8 cellular contexts compared by ENCODE assay signal in the genomic region with DNA sequence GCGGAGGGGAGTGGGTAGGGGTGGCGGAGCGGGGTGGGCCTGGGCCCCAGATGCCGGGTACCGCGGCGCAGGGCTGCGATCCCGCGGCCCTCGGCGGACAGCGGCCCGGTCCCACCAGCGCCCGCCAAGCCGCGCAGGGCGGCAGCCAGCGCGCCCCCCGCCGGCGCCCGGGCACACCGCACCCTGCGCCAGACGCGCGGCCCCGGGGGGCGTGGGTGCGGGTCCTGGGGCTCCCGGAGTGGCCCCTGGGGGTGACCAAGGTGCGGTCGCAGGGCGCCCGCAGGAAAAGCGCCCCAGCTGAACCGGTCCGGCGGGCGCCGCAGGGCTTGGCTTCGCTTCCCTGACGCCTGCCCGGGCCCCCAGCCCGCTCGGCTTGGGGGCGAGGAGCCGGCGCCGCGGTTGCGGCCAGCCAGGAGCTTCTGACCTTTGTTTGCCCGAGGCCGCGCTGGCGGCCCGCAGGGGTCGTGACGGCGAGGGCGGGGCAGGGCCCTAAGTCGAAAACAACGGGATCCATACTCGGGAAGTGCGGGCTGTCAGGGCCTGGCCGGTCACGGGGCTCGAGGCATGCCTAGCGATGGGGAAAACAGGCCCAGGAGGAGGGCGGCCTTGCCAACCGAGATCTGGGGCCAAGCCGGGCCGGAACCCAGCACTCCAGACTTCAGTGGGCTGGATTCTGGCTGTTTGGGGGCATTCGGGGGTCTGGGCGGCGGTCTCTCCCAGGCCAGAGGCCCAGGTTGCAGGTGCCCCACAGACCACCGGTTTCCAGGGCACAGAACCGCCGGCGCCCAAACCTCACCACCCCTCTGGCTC. TPM values are rescaled to one million over a fixed set of nuclear protein-coding genes. Genes with fewer than 3 reads are reported as not detected.
A peak's percentile ranks its signal among the peaks of the same experiment; 100 is the strongest.
DNase-seq lines count a peak whose midpoint lies in the region; TF ChIP-seq lines count a peak whose summit lies in the region.

No MANE protein-coding gene starts in this region.

- H3K4me1 ChIP-seq in ES-I3 (ENCODE audit: insufficient read depth, low read length) (peaks cover 4% of the 10 kb centered on the region; the same call in 1 of the 2 replicates), liver (ENCODE audit: control insufficient read depth in 4 of 4, insufficient read depth in 4 of 4, low read length in 3 of 4) (peaks cover 4 to 23% (median 17%) of the 10 kb centered on the region in 4 donors), thyroid gland (peaks cover 12 to 28% of the 10 kb centered on the region in 2 donors)

- TF ChIP-seq CTCF in GM20000 (IDR thresholded peaks at IDR 0.05; ENCODE audit: extremely low read depth, missing control alignments) (peak; percentile 63), cardiac fibroblast (IDR thresholded peaks at IDR 0.05; ENCODE audit: low read depth, low read length) (no peak), liver (IDR thresholded peaks at IDR 0.05; ENCODE audit: low read depth, low read length, missing input control) (peak; percentile 25), thyroid gland (IDR thresholded peaks at IDR 0.05) (peak in 3 of 6 experiments; percentile 45 to 49 (median 45))

- H3K27me3 ChIP-seq in liver (ENCODE audit: control insufficient read depth in 4 of 4, insufficient read depth in 4 of 4, low read length in 3 of 4) (peaks cover 0 to 2% (median 0%) of the 10 kb centered on the region in 4 donors), thyroid gland (no peaks in the 10 kb centered on the region)

- 14% methylated on average over 83 of the region's 83 CpGs for WGBS in liver
- 53 to 87% methylated on average over 8 to 14 of the region's 83 CpGs for WGBS in thyroid gland, 2 donors

- H3K9ac ChIP-seq in ES-I3 (ENCODE audit: low read depth, low read length) (peak overlapping the region; percentile 57), liver (ENCODE audit: low read depth in 1 of 2, low read length in 2 of 2) (peak overlapping the region in 1 of 2 donors; percentile 43)

- H3K27ac ChIP-seq in liver (ENCODE audit: low read depth in 1 of 2, low read length in 2 of 2) (no peak overlapping the region), thyroid gland (peak overlapping the region in 2 of 3 donors; percentile 24 to 49)

- H3K4me3 ChIP-seq in cardiac fibroblast (replicated peaks in 1 of 2; ENCODE audit: low read depth in 2 of 2, low read length in 2 of 2) (peak overlapping the region; percentile 42 to 52), liver (ENCODE audit: low read depth in 1 of 3, low read length in 3 of 3) (peak overlapping the region in 1 of 3 donors; percentile 92), thyroid gland (replicated peaks in 1 of 3) (peak overlapping the region in 1 of 3 donors; percentile 67)

- intact Hi-C loops in thyroid gland (cut with DNase I) = loop anchor here (5.0 kb wide), 1 partner anchor 69 kb away; a partner anchor contains a TSS

- no peaks in the 10 kb centered on the region for H3K9me3 ChIP-seq in ES-I3 (ENCODE audit: control insufficient read depth, insufficient read depth, low read length)
- no peaks in the 10 kb centered on the region for H3K9me3 ChIP-seq in liver (ENCODE audit: control insufficient read depth in 4 of 4, low read length in 3 of 4)
- no peaks in the 10 kb centered on the region for H3K9me3 ChIP-seq in thyroid gland

- no peak for TF ChIP-seq POLR2A in thyroid gland (IDR thresholded peaks at IDR 0.05)

- TF ChIP-seq RAD21 in liver (IDR thresholded peaks at IDR 0.05) = no peak

- no peak for DNase-seq in GM20000 (ENCODE audit: low spot score)
- DNase-seq in HuH-7 (ENCODE audit: low spot score) = peak; percentile 72
- no peak for DNase-seq in cardiac fibroblast (ENCODE audit: low read depth in 2 of 2)
- DNase-seq in thyroid gland = peak; percentile 42 to 54
- DNase-seq in T-helper 1 cell = no peak
- no peak for DNase-seq in SKM-1 (lab: John Stamatoyannopoulos, UW; ENCODE audit: unreplicated experiment)

- H3K36me3 ChIP-seq in ES-I3 (ENCODE audit: insufficient read depth, low read length) (no peaks in the 10 kb centered on the region; the same call in 1 of the 2 replicates), liver (ENCODE audit: control insufficient read depth in 4 of 4, insufficient read depth in 3 of 4, low read depth in 1 of 4, low read length in 3 of 4) (peaks cover 0 to 6% (median 0%) of the 10 kb centered on the region in 4 donors), thyroid gland (peaks cover 16 to 20% of the 10 kb centered on the region in 2 donors)

TF ChIP-seq in liver, 16 proteins besides CTCF, POLR2A, EP300 and RAD21:
- TF ChIP-seq, protein P1, sequence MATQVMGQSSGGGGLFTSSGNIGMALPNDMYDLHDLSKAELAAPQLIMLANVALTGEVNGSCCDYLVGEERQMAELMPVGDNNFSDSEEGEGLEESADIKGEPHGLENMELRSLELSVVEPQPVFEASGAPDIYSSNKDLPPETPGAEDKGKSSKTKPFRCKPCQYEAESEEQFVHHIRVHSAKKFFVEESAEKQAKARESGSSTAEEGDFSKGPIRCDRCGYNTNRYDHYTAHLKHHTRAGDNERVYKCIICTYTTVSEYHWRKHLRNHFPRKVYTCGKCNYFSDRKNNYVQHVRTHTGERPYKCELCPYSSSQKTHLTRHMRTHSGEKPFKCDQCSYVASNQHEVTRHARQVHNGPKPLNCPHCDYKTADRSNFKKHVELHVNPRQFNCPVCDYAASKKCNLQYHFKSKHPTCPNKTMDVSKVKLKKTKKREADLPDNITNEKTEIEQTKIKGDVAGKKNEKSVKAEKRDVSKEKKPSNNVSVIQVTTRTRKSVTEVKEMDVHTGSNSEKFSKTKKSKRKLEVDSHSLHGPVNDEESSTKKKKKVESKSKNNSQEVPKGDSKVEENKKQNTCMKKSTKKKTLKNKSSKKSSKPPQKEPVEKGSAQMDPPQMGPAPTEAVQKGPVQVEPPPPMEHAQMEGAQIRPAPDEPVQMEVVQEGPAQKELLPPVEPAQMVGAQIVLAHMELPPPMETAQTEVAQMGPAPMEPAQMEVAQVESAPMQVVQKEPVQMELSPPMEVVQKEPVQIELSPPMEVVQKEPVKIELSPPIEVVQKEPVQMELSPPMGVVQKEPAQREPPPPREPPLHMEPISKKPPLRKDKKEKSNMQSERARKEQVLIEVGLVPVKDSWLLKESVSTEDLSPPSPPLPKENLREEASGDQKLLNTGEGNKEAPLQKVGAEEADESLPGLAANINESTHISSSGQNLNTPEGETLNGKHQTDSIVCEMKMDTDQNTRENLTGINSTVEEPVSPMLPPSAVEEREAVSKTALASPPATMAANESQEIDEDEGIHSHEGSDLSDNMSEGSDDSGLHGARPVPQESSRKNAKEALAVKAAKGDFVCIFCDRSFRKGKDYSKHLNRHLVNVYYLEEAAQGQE (IDR thresholded peaks at IDR 0.05) = no peak
- no peak for TF ChIP-seq FOXA2 (IDR thresholded peaks at IDR 0.05)
- TF ChIP-seq HNF4G (IDR thresholded peaks at IDR 0.05) = no peak
- no peak for TF ChIP-seq YY1 (IDR thresholded peaks at IDR 0.05)
- TF ChIP-seq, protein P2, sequence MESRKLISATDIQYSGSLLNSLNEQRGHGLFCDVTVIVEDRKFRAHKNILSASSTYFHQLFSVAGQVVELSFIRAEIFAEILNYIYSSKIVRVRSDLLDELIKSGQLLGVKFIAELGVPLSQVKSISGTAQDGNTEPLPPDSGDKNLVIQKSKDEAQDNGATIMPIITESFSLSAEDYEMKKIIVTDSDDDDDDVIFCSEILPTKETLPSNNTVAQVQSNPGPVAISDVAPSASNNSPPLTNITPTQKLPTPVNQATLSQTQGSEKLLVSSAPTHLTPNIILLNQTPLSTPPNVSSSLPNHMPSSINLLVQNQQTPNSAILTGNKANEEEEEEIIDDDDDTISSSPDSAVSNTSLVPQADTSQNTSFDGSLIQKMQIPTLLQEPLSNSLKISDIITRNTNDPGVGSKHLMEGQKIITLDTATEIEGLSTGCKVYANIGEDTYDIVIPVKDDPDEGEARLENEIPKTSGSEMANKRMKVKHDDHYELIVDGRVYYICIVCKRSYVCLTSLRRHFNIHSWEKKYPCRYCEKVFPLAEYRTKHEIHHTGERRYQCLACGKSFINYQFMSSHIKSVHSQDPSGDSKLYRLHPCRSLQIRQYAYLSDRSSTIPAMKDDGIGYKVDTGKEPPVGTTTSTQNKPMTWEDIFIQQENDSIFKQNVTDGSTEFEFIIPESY (IDR thresholded peaks at IDR 0.05) = no peak
- TF ChIP-seq RXRA (IDR thresholded peaks at IDR 0.05) = no peak
- TF ChIP-seq, protein P3, sequence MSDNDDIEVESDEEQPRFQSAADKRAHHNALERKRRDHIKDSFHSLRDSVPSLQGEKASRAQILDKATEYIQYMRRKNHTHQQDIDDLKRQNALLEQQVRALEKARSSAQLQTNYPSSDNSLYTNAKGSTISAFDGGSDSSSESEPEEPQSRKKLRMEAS (IDR thresholded peaks at IDR 0.05) = no peak
- no peak for TF ChIP-seq SP1 (IDR thresholded peaks at IDR 0.05)
- TF ChIP-seq, protein P4, sequence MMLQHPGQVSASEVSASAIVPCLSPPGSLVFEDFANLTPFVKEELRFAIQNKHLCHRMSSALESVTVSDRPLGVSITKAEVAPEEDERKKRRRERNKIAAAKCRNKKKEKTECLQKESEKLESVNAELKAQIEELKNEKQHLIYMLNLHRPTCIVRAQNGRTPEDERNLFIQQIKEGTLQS (IDR thresholded peaks at IDR 0.05) = no peak
- TF ChIP-seq GABPA (IDR thresholded peaks at IDR 0.05 in 1 of 2, conservative IDR thresholded peaks at IDR 0.05 in 1 of 2) = no peak
- no peak for TF ChIP-seq TAF1 (conservative IDR thresholded peaks at IDR 0.05)
- TF ChIP-seq EGR1 (IDR thresholded peaks at IDR 0.05; ENCODE audit: low read depth in 2 of 2) = no peak
- TF ChIP-seq HNF4A (conservative IDR thresholded peaks at IDR 0.05) = no peak
- no peak for TF ChIP-seq NR2F2 (IDR thresholded peaks at IDR 0.05)
- no peak for TF ChIP-seq FOXA1 (IDR thresholded peaks at IDR 0.05)
- no peak for TF ChIP-seq JUND (IDR thresholded peaks at IDR 0.05)

RNA-seq across cellular contexts. Expression of a gene that starts 0.6 kb away (rescaled TPM):
- 10 to 100 TPM in 1 of 2 donors, 1 to 10 TPM in 1; 4.7 to 10.8 TPM for total RNA-seq in liver
- 1 to 10 TPM; 2.0 to 5.2 TPM for polyA plus RNA-seq in liver
- total RNA-seq in thyroid gland = 10 to 100 TPM; 21.8 to 43.2 (median 25.3) TPM

RNA-seq across cellular contexts. Expression of a gene that starts 5.5 kb away (rescaled TPM):
- total RNA-seq in liver (under 1 TPM in 1 of 2 donors, not detected in 1; 0.05 TPM), thyroid gland (1 to 10 TPM; 1.1 to 6.6 (median 5.2) TPM)
- not detected for polyA plus RNA-seq in liver

RNA-seq across cellular contexts. Expression of a gene that starts 52.4 kb away (rescaled TPM):
- total RNA-seq in liver (under 1 TPM; under 0.01 to 0.09 TPM), thyroid gland (under 1 TPM in 1 of 4 donors, not detected in 3; 0.45 TPM)
- under 1 TPM; 0.02 to 0.38 TPM for polyA plus RNA-seq in liver

Comparison
In these comparisons a context has a peak if more than half of its experiments do, and no peak if none do; other contexts are left out.
1. DNase-seq: peak in HuH-7 (single experiment) and thyroid gland (2 of 2); none in GM20000 (single experiment), cardiac fibroblast (0 of 2), T-helper 1 cell (0 of 5) and SKM-1 (single experiment).
2. H3K27ac ChIP-seq: peak in thyroid gland (2 of 3); none in liver (0 of 2).